Comparison of ENCODE assay signal across 5 cellular contexts in the genomic region with DNA sequence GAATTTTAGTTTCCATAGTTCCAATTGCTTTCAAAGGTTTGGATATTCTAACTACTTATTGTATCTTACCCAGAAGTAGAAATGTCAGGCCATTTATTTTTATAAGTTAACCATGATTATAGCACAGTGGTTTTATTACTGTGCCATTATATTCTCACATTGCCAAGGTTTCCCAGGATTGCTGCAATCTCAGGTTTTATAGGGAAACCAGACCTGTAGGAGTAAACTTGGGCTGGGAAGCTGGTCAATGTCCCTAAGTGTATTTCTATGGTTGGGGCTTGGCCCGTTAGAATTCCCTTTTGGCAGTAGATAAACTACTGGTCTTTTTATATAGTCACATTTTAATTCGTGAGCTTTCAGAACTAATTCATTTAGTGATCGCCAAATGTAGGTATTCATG.
"Had no signal": no experiment of that assay in that cellular context is flagged by ENCODE, and none has a peak within 500 bp of the region (broad histone marks: within the 10 kb centered on the region; RNA-seq: fewer than 3 reads in every experiment).

No MANE protein-coding gene starts in this region.

- H3K27ac ChIP-seq: GM23248 had no signal

- H3K9ac ChIP-seq: GM23248 had no signal

- H3K4me3 ChIP-seq: GM23248, K562 had no signal

- DNase-seq: GM23248, H9, HCEC 1CT, IMR-90 had no signal

- H3K9me3 Mint-ChIP-seq: H9 had no signal

- H3K27ac Mint-ChIP-seq: H9 had no signal

- H3K4me3 Mint-ChIP-seq: H9 had no signal

- ATAC-seq: K562 had no signal
